ENCODE assay signal across 18 cellular contexts in genomic region chr2:69067866-69068265, GRCh38. TPM values are rescaled to one million over a fixed set of nuclear protein-coding genes. Genes with fewer than 3 reads are reported as not detected.
"Had no signal": no experiment of that assay in that cellular context is flagged by ENCODE, and none has a peak within 500 bp of the region (broad histone marks: within the 10 kb centered on the region; RNA-seq: fewer than 3 reads in every experiment).

No MANE protein-coding gene starts in this region.

- H3K36me3 ChIP-seq: prostate gland had no signal

- DNase-seq: activated CD4-positive, alpha-beta T cell treated with anti-CD3 and anti-CD28 coated beads for 1 hour; activated CD4-positive, alpha-beta T cell treated with anti-CD3 and anti-CD28 coated beads, Interleukin-2, amount 50 U/mL, for 48 hours; activated CD8-positive, alpha-beta memory T cell treated with anti-CD3 and anti-CD28 coated beads, Interleukin-2, amount 10 ng/mL, durations not matched to agents 7 days and 5 days; activated effector memory CD4-positive, alpha-beta T cell treated with Interleukin-2 at 50 U/mL for 16 hours; activated T-cell treated with anti-CD3 and anti-CD28 coated beads, Interleukin-2, amount 50 U/mL, for 24 hours; amygdala; hippocampal formation; mucosa of descending colon; natural killer cell; nucleus accumbens; SJCRH30; stimulated activated CD4-positive, alpha-beta T cell treated with anti-CD3 and anti-CD28 coated beads, Interleukin-15, amount 100 ng/mL, for 24 hours; stimulated activated CD4-positive, alpha-beta T cell treated with anti-CD3 and anti-CD28 coated beads, Interleukin-4, amount 100 ng/mL, for 4 hours; stimulated activated naive CD8-positive, alpha-beta T cell treated with anti-CD3 and anti-CD28 coated beads, Interleukin-15, amount 100 ng/mL, for 72 hours; SW 1271; testis had no signal

- H3K4me1 ChIP-seq: prostate gland had no signal

- H3K9me3 ChIP-seq: mucosa of descending colon, prostate gland, testis had no signal

- H3K4me3 ChIP-seq: mucosa of descending colon, prostate gland, SJCRH30, testis had no signal

- ATAC-seq: activated CD8-positive, alpha-beta memory T cell treated with anti-CD3 and anti-CD28 coated beads, Interleukin-2, amount 10 ng/mL, durations not matched to agents 7 days and 5 days; activated naive CD4-positive, alpha-beta T cell treated with anti-CD3 and anti-CD28 coated beads, Interleukin-2, amount 50 U/mL, for 72 hours; mucosa of descending colon; natural killer cell; stimulated activated naive CD8-positive, alpha-beta T cell treated with anti-CD3 and anti-CD28 coated beads, Interleukin-15, amount 100 ng/mL, for 72 hours had no signal

- H3K27ac ChIP-seq: prostate gland, SJCRH30 had no signal

- H3K27me3 ChIP-seq: SJCRH30, testis had no signal

RNA-seq across cellular contexts. Expression of gene ANTXR1, which starts 54.9 kb away (rescaled TPM):
- total RNA-seq: activated naive CD4-positive, alpha-beta T cell treated with anti-CD3 and anti-CD28 coated beads, Interleukin-2, amount 50 U/mL, for 72 hours; natural killer cell had no signal
